In genomic region chr10:32958085-32958991, GRCh38 we compare ENCODE assay signal across 8 cellular contexts. TPM values are rescaled to one million over a fixed set of nuclear protein-coding genes. Genes with fewer than 3 reads are reported as not detected.
DNase-seq lines count a peak whose midpoint lies in the region; ATAC-seq and TF ChIP-seq lines count a peak whose summit lies in the region.

ITGB1 (minus strand) TSS chr10:32958230; CDS start chr10:32935558, 22,672 bp downstream.

- H2AFZ ChIP-seq in fibroblast of lung (ENCODE audit: low read length): no peak within 1 kb of the TSS

- peaks cover 2% of the 10 kb centered on the region for H3K36me3 ChIP-seq in fibroblast of lung (ENCODE audit: control insufficient read depth, insufficient read depth, low read length)
- no peaks in the 10 kb centered on the region for H3K36me3 ChIP-seq in naive thymus-derived CD4-positive, alpha-beta T cell (ENCODE audit: control insufficient read depth in 2 of 3, insufficient read depth in 3 of 3, low read length in 3 of 3)

- peaks cover 7% of the 10 kb centered on the region for H3K4me1 ChIP-seq in fibroblast of lung (ENCODE audit: control insufficient read depth, extremely low read depth, insufficient read depth, low read length)
- H3K4me1 ChIP-seq in naive thymus-derived CD4-positive, alpha-beta T cell (ENCODE audit: control insufficient read depth in 2 of 2, insufficient read depth in 2 of 2, low read length in 2 of 2): peaks cover 7 to 8% of the 10 kb centered on the region in 2 donors

- peak within 1 kb of the TSS; percentile 95 for H3K27ac Mint-ChIP-seq in activated T-helper 17 cell treated with anti-CD3 and anti-CD28 coated beads, Interleukin-2, amount 50 U/mL, for 72 hours
- H3K27ac Mint-ChIP-seq in naive thymus-derived CD4-positive, alpha-beta T cell: peak within 1 kb of the TSS; percentile 74 to 90 (median 82)
- H3K27ac Mint-ChIP-seq in stimulated activated memory B cell treated with anti-CD40 and anti-IgM and Interleukin-4, amounts not matched to agents 10 μg/mL and 1 μg/mL and 100 μg/mL, for 72 hours: peak within 1 kb of the TSS; percentile 98

- peak within 1 kb of the TSS; percentile 92 for H3K4me3 Mint-ChIP-seq in activated T-helper 17 cell treated with anti-CD3 and anti-CD28 coated beads, Interleukin-2, amount 50 U/mL, for 72 hours
- H3K4me3 Mint-ChIP-seq in naive thymus-derived CD4-positive, alpha-beta T cell: peak within 1 kb of the TSS; percentile 78 to 95 (median 88)
- H3K4me3 Mint-ChIP-seq in stimulated activated memory B cell treated with anti-CD40 and anti-IgM and Interleukin-4, amounts not matched to agents 10 μg/mL and 1 μg/mL and 100 μg/mL, for 72 hours: peak within 1 kb of the TSS; percentile 97

- H3K79me2 ChIP-seq in fibroblast of lung (ENCODE audit: control insufficient read depth, insufficient read depth, low read length): peaks cover 73% of the 10 kb centered on the region

- CTCF ChIA-PET in naive thymus-derived CD4-positive, alpha-beta T cell (lab: Charles Lee): no interaction called here

- POLR2A ChIA-PET in naive thymus-derived CD4-positive, alpha-beta T cell (lab: Charles Lee): interaction anchor here (0.7 to 1.9 kb wide), 3 partner anchors 11 to 193 kb away, joined by 3 to 4 read pairs (median 3); no protein-coding TSS in a partner anchor

- TF ChIP-seq CTCF in fibroblast of lung (conservative IDR thresholded peaks at IDR 0.05 in 1 of 2, IDR thresholded peaks at IDR 0.05 in 1 of 2; ENCODE audit: low read depth in 1 of 2, low read length in 2 of 2): no peak

- intact Hi-C loops in naive thymus-derived CD4-positive, alpha-beta T cell (cut with micrococcal nuclease): loop anchor here (1.0 to 10.0 kb wide), 10 partner anchors 9 to 1641 kb away; partner anchors contain the start of genes CCDC7 (in 2 of the 2), EPC1 (in 1 of the 2), KIF5B (in 1 of the 2) and ZEB1 (in 1 of the 2)

- H3K4me1 Mint-ChIP-seq in activated T-helper 17 cell treated with anti-CD3 and anti-CD28 coated beads, Interleukin-2, amount 50 U/mL, for 72 hours: peaks cover 26% of the 10 kb centered on the region
- H3K4me1 Mint-ChIP-seq in naive thymus-derived CD4-positive, alpha-beta T cell: peaks cover 29 to 60% (median 55%) of the 10 kb centered on the region in 7 donors
- peaks cover 61% of the 10 kb centered on the region for H3K4me1 Mint-ChIP-seq in stimulated activated memory B cell treated with anti-CD40 and anti-IgM and Interleukin-4, amounts not matched to agents 10 μg/mL and 1 μg/mL and 100 μg/mL, for 72 hours

- H3K9ac ChIP-seq in fibroblast of lung (ENCODE audit: insufficient read depth, low read length): peak within 1 kb of the TSS; percentile 99

- H3K9me3 ChIP-seq in fibroblast of lung (ENCODE audit: control insufficient read depth, insufficient read depth, low read depth, low read length): no peaks in the 10 kb centered on the region
- H3K9me3 ChIP-seq in naive thymus-derived CD4-positive, alpha-beta T cell (ENCODE audit: control insufficient read depth in 2 of 3, low read length in 3 of 3): no peaks in the 10 kb centered on the region

- no peaks in the 10 kb centered on the region for H3K27me3 Mint-ChIP-seq in activated T-helper 17 cell treated with anti-CD3 and anti-CD28 coated beads, Interleukin-2, amount 50 U/mL, for 72 hours
- H3K27me3 Mint-ChIP-seq in naive thymus-derived CD4-positive, alpha-beta T cell: peaks cover 0 to 13% (median 0%) of the 10 kb centered on the region in 5 donors
- no peaks in the 10 kb centered on the region for H3K27me3 Mint-ChIP-seq in stimulated activated memory B cell treated with anti-CD40 and anti-IgM and Interleukin-4, amounts not matched to agents 10 μg/mL and 1 μg/mL and 100 μg/mL, for 72 hours

- DNase-seq in DMS79 (lab: John Stamatoyannopoulos, UW) (peak; percentile 66), Kasumi-1 (lab: John Stamatoyannopoulos, UW) (peak; percentile 91 to 92), RKO (ENCODE audit: low spot score) (peak; percentile 95), fibroblast of lung (ENCODE audit: low read depth in 2 of 2) (peak; percentile 94 to 96)
- peak; percentile 73 to 91 (median 82) for DNase-seq in naive thymus-derived CD4-positive, alpha-beta T cell

- H3K27ac ChIP-seq in fibroblast of lung (ENCODE audit: insufficient read depth, low read length): peak within 1 kb of the TSS; percentile 100
- peak within 1 kb of the TSS; percentile 68 for H3K27ac ChIP-seq in naive thymus-derived CD4-positive, alpha-beta T cell (ENCODE audit: low read depth, low read length)

- no peaks in the 10 kb centered on the region for H3K9me3 Mint-ChIP-seq in activated T-helper 17 cell treated with anti-CD3 and anti-CD28 coated beads, Interleukin-2, amount 50 U/mL, for 72 hours
- no peaks in the 10 kb centered on the region for H3K9me3 Mint-ChIP-seq in naive thymus-derived CD4-positive, alpha-beta T cell
- no peaks in the 10 kb centered on the region for H3K9me3 Mint-ChIP-seq in stimulated activated memory B cell treated with anti-CD40 and anti-IgM and Interleukin-4, amounts not matched to agents 10 μg/mL and 1 μg/mL and 100 μg/mL, for 72 hours

- H3K4me3 ChIP-seq in fibroblast of lung (replicated peaks in 1 of 4; ENCODE audit: control extremely low read depth in 1 of 4, insufficient read depth in 1 of 4, low read depth in 3 of 4, low read length in 4 of 4): peak within 1 kb of the TSS; percentile 79 to 99 (median 88)
- peak within 1 kb of the TSS; percentile 88 for H3K4me3 ChIP-seq in naive thymus-derived CD4-positive, alpha-beta T cell (ENCODE audit: low read length)

- peak within 1 kb of the TSS; percentile 72 for H3K4me2 ChIP-seq in fibroblast of lung (ENCODE audit: extremely low read depth, insufficient read depth, low read length)

- peaks cover 7% of the 10 kb centered on the region for H4K20me1 ChIP-seq in fibroblast of lung (ENCODE audit: control insufficient read depth, extremely low read depth, insufficient read depth, low read length)

- ATAC-seq in GM21786 (IDR thresholded peaks at IDR 0.05; ENCODE audit: unreplicated experiment): peak; percentile 70
- peak; percentile 84 for ATAC-seq in activated T-helper 17 cell treated with anti-CD3 and anti-CD28 coated beads, Interleukin-2, amount 50 U/mL, for 72 hours (replicated peaks)
- peak; percentile 95 for ATAC-seq in naive thymus-derived CD4-positive, alpha-beta T cell
- peak; percentile 90 for ATAC-seq in stimulated activated memory B cell treated with anti-CD40 and anti-IgM and Interleukin-4, amounts not matched to agents 10 μg/mL and 1 μg/mL and 100 μg/mL, for 72 hours

- H3K36me3 Mint-ChIP-seq in activated T-helper 17 cell treated with anti-CD3 and anti-CD28 coated beads, Interleukin-2, amount 50 U/mL, for 72 hours (ENCODE audit: low read depth): peaks cover 40% of the 10 kb centered on the region
- H3K36me3 Mint-ChIP-seq in naive thymus-derived CD4-positive, alpha-beta T cell: no peaks in the 10 kb centered on the region
- no peaks in the 10 kb centered on the region for H3K36me3 Mint-ChIP-seq in stimulated activated memory B cell treated with anti-CD40 and anti-IgM and Interleukin-4, amounts not matched to agents 10 μg/mL and 1 μg/mL and 100 μg/mL, for 72 hours

- no peaks in the 10 kb centered on the region for H3K27me3 ChIP-seq in fibroblast of lung (ENCODE audit: control insufficient read depth, insufficient read depth, low read length)
- no peaks in the 10 kb centered on the region for H3K27me3 ChIP-seq in naive thymus-derived CD4-positive, alpha-beta T cell (ENCODE audit: control insufficient read depth in 2 of 2, insufficient read depth in 2 of 2, low read length in 2 of 2)

RNA-seq across cellular contexts. Expression of gene ITGB1, which starts in this region (rescaled TPM):
- total RNA-seq in activated T-helper 17 cell treated with anti-CD3 and anti-CD28 coated beads, Interleukin-2, amount 50 U/mL, for 72 hours: 100 to 1,000 TPM; 125 to 126 TPM
- 2,456 and 2,693 TPM in 2 replicates for total RNA-seq in fibroblast of lung
- 1,736 and 3,450 TPM in 2 replicates for polyA plus RNA-seq in fibroblast of lung
- polyA plus RNA-seq in fibroblast of lung (2012): 1,173 and 2,065 TPM in 2 replicates
- 137 and 176 TPM in 2 replicates for polyA minus RNA-seq in fibroblast of lung (ENCODE audit: low replicate concordance)
- total RNA-seq in naive thymus-derived CD4-positive, alpha-beta T cell: 100 to 1,000 TPM in 1 of 5 experiments, 10 to 100 TPM in 4; 43.2 to 205 (median 60.8) TPM
- 10 to 100 TPM; 26.5 to 36.1 TPM for polyA plus RNA-seq in naive thymus-derived CD4-positive, alpha-beta T cell

Comparison
In these comparisons a context has a peak if more than half of its experiments do, and no peak if none do; other contexts are left out.
1. Peak in every context shown above with its lines: DNase-seq, ATAC-seq, H3K4me3 ChIP-seq and H3K27ac ChIP-seq.
2. RNA of gene ITGB1 (total RNA-seq): 2,456 to 2,693 TPM in fibroblast of lung; 125 to 126 TPM in activated T-helper 17 cell treated with anti-CD3 and anti-CD28 coated beads, Interleukin-2, amount 50 U/mL, for 72 hours and 43.2 to 205 TPM in naive thymus-derived CD4-positive, alpha-beta T cell; every median in the first group is over 10 times any median in the second.
3. RNA of gene ITGB1 (polyA plus RNA-seq): 1,173 to 3,450 TPM in fibroblast of lung; 26.5 to 36.1 TPM in naive thymus-derived CD4-positive, alpha-beta T cell; every median in the first group is over 10 times any median in the second.